In genomic region chr10:50622497-50623298, GRCh38 we compare ENCODE assay signal across 8 cellular contexts. TPM values are rescaled to one million over a fixed set of nuclear protein-coding genes. Genes with fewer than 3 reads are reported as not detected.
A peak's percentile ranks its signal among the peaks of the same experiment; 100 is the strongest.
DNase-seq lines count a peak whose midpoint lies in the region; ATAC-seq, FAIRE-seq and TF ChIP-seq lines count a peak whose summit lies in the region.

No MANE protein-coding gene starts in this region.

- 2% methylated on average over 9 of the region's 50 CpGs for WGBS in suprapubic skin

- H3K36me3 Mint-ChIP-seq in mesothelial cell of epicardium, result no peaks in the 10 kb centered on the region

- H3K9me1 ChIP-seq in endothelial cell of umbilical vein (replicated peaks; ENCODE audit: control insufficient read depth, extremely low read depth, insufficient read depth, low read length), result no peaks in the 10 kb centered on the region

- CTCF ChIA-PET in endothelial cell of umbilical vein (lab: Charles Lee), result interaction anchor here (0.9 to 7.3 kb wide), 11 partner anchors 9 to 347 kb away, joined by 3 to 106 read pairs (median 8); no protein-coding TSS in a partner anchor

- TF ChIP-seq EP300 in suprapubic skin (IDR thresholded peaks at IDR 0.05), result no peak

- peak overlapping the region; percentile 58 for H2AFZ ChIP-seq in endothelial cell of umbilical vein (ENCODE audit: low read depth, low read length)

- no peak for TF ChIP-seq POLR2A in endothelial cell of umbilical vein (IDR thresholded peaks at IDR 0.05; ENCODE audit: low read depth, low read length)
- no peak for TF ChIP-seq POLR2A in suprapubic skin (IDR thresholded peaks at IDR 0.05)

- TF ChIP-seq CTCF in endothelial cell of umbilical vein (IDR thresholded peaks at IDR 0.05; ENCODE audit: extremely low read depth in 1 of 2, insufficient read depth in 1 of 2, low read depth in 1 of 2, low read length in 2 of 2), result no peak
- no peak for TF ChIP-seq CTCF in mesothelial cell of epicardium (IDR thresholded peaks at IDR 0.05; ENCODE audit: unreplicated experiment)
- no peak for TF ChIP-seq CTCF in suprapubic skin (IDR thresholded peaks at IDR 0.05)

- dilution Hi-C loops in endothelial cell of umbilical vein (cut with MboI; ENCODE audit: extremely low pct_ligation_motif_present, low sequenced_read_pairs), result no loop called here

- peak overlapping the region; percentile 93 for H3K9ac ChIP-seq in endothelial cell of umbilical vein (replicated peaks; ENCODE audit: extremely low read depth, insufficient read depth, low read length)

- POLR2A ChIA-PET in endothelial cell of umbilical vein (lab: Charles Lee), result no interaction called here

- peak; percentile 21 for FAIRE-seq in endothelial cell of umbilical vein (lab: Jason Lieb, UNC)

- ATAC-seq in GM21737 (IDR thresholded peaks at IDR 0.05; ENCODE audit: unreplicated experiment), result no peak

- H3K27me3 ChIP-seq in MG63 (no peaks in the 10 kb centered on the region), endothelial cell of umbilical vein (ENCODE audit: control insufficient read depth in 2 of 2, insufficient read depth in 2 of 2, low read length in 2 of 2) (no peaks in the 10 kb centered on the region), suprapubic skin (no peaks in the 10 kb centered on the region)

- H3K4me3 ChIP-seq in MG63 (peak overlapping the region; percentile 87), endothelial cell of umbilical vein (replicated peaks in 1 of 3; ENCODE audit: insufficient read depth in 1 of 3, low read depth in 1 of 3, low read length in 3 of 3) (peak overlapping the region; percentile 64 to 80 (median 71)), suprapubic skin (peak overlapping the region; percentile 100)

- H3K9me3 Mint-ChIP-seq in mesothelial cell of epicardium, result no peaks in the 10 kb centered on the region

- H3K27ac ChIP-seq in endothelial cell of umbilical vein (ENCODE audit: insufficient read depth, low read depth, low read length) (peak overlapping the region; percentile 25), suprapubic skin (peak overlapping the region; percentile 99)

- intact Hi-C loops in endothelial cell of umbilical vein (cut with micrococcal nuclease), result loop anchor here (1.0 to 5.0 kb wide), 3 partner anchors 18 to 1955 kb away; no protein-coding TSS in a partner anchor

- H3K9me3 ChIP-seq in MG63 (no peaks in the 10 kb centered on the region; the same call in 1 of the 2 replicates), endothelial cell of umbilical vein (replicated peaks; ENCODE audit: control insufficient read depth, insufficient read depth, low read length) (no peaks in the 10 kb centered on the region), suprapubic skin (no peaks in the 10 kb centered on the region)

- no TSS peak for BruUV-seq in endothelial cell of umbilical vein (replicated peaks; lab: Mats Ljungman, UMichigan)

- H3K79me2 ChIP-seq in endothelial cell of umbilical vein (ENCODE audit: control insufficient read depth, insufficient read depth, low read length), result no peaks in the 10 kb centered on the region

- H3K4me3 Mint-ChIP-seq in mesothelial cell of epicardium, result peak overlapping the region; percentile 71

- no peaks in the 10 kb centered on the region for H4K20me1 ChIP-seq in endothelial cell of umbilical vein (replicated peaks; ENCODE audit: control insufficient read depth, extremely low read depth, insufficient read depth, low read length)

- H3K27ac Mint-ChIP-seq in mesothelial cell of epicardium, result peak overlapping the region; percentile 77

- peaks cover 20% of the 10 kb centered on the region for H3K4me1 ChIP-seq in endothelial cell of umbilical vein (ENCODE audit: control insufficient read depth, extremely low read depth, insufficient read depth, low read length)
- peaks cover 52% of the 10 kb centered on the region for H3K4me1 ChIP-seq in suprapubic skin

- H3K27me3 Mint-ChIP-seq in mesothelial cell of epicardium (ENCODE audit: low read depth), result no peaks in the 10 kb centered on the region

- H3K36me3 ChIP-seq in MG63 (no peaks in the 10 kb centered on the region), endothelial cell of umbilical vein (ENCODE audit: control insufficient read depth in 2 of 2, extremely low read depth in 1 of 2, insufficient read depth in 2 of 2, low read length in 2 of 2) (no peaks in the 10 kb centered on the region), suprapubic skin (no peaks in the 10 kb centered on the region)

- DNase-seq in EL, result peak; percentile 58
- peak; percentile 44 for DNase-seq in MG63
- DNase-seq in activated CD8-positive, alpha-beta memory T cell treated with anti-CD3 and anti-CD28 coated beads, Interleukin-2, amount 50 U/mL, for 48 hours, result peak; percentile 69
- DNase-seq in endothelial cell of umbilical vein (ENCODE audit: low read depth, low spot score), result peak; percentile 65
- peak in 1 of 2 experiments; percentile 60 for DNase-seq in mesothelial cell of epicardium (ENCODE audit: low spot score in 2 of 2, unreplicated experiment in 2 of 2)
- DNase-seq in suprapubic skin (ENCODE audit: low spot score in 2 of 2), result peak; percentile 80 to 83
- DNase-seq in OCI-M2 (lab: John Stamatoyannopoulos, UW; ENCODE audit: unreplicated experiment), result no peak

- peaks cover 29% of the 10 kb centered on the region for H3K4me1 Mint-ChIP-seq in mesothelial cell of epicardium

- H3K4me2 ChIP-seq in endothelial cell of umbilical vein (ENCODE audit: insufficient read depth, low read length), result peak overlapping the region; percentile 84

TF ChIP-seq in endothelial cell of umbilical vein, 7 proteins besides CTCF, POLR2A, EP300 and RAD21:
- TF ChIP-seq EZH2 (IDR thresholded peaks at IDR 0.05; ENCODE audit: borderline replicate concordance, low read depth, low read length, severe bottlenecking) (no peak), MYC (IDR thresholded peaks at IDR 0.05; ENCODE audit: low read depth, low read length) (no peak), JUN (IDR thresholded peaks at IDR 0.05; ENCODE audit: borderline replicate concordance, insufficient read depth, insufficient read length, low read depth) (no peak), POLR2AphosphoS5 (IDR thresholded peaks at IDR 0.05; ENCODE audit: insufficient read depth, low read depth, low read length) (no peak), FOS (IDR thresholded peaks at IDR 0.05; ENCODE audit: borderline replicate concordance, insufficient read depth, low read length) (no peak), GATA2 (IDR thresholded peaks at IDR 0.05; ENCODE audit: insufficient read depth, insufficient read length, low read depth, low read length) (no peak), MAX (IDR thresholded peaks at IDR 0.05; ENCODE audit: insufficient read depth, insufficient read length) (no peak)
TF ChIP-seq in endothelial cell of umbilical vein: peak in this region for 0.

RNA-seq across cellular contexts. Expression of gene SGMS1, which starts 1.1 kb away (rescaled TPM):
- total RNA-seq in MG63 (2014; rRNA removed; shearing (Covaris generic); ENCODE audit: low replicate concordance), result 9.2 and 19.7 TPM in 2 replicates
- 23.7 and 24.8 TPM in 2 replicates for total RNA-seq in endothelial cell of umbilical vein
- polyA plus RNA-seq in endothelial cell of umbilical vein, result 8.8 and 9.7 TPM in 2 replicates
- 8.2 and 9.9 TPM in 2 replicates for polyA plus RNA-seq in endothelial cell of umbilical vein (2011; cell fraction: cytosol; rRNA removed)
- 11.2 and 16.0 TPM in 2 replicates for polyA plus RNA-seq in endothelial cell of umbilical vein (2011; cell fraction: nucleus; rRNA removed)
- 14.8 and 16.1 TPM in 2 replicates for polyA plus RNA-seq in endothelial cell of umbilical vein (2012)
- 21.5 TPM in 2 replicates for polyA minus RNA-seq in endothelial cell of umbilical vein
- 36.0 TPM for polyA minus RNA-seq in endothelial cell of umbilical vein (2011; cell fraction: cytosol; rRNA and poly(A)+ RNA removed)
- 60.5 and 62.4 TPM in 2 replicates for polyA minus RNA-seq in endothelial cell of umbilical vein (2011; cell fraction: nucleus; rRNA and poly(A)+ RNA removed)
- total RNA-seq in mesothelial cell of epicardium, result 14.9 to 17.5 TPM (median 16.8 TPM) in 3 replicates
- 100 to 1,000 TPM; 139 to 198 (median 173) TPM for total RNA-seq in suprapubic skin
